In the genomic region with DNA sequence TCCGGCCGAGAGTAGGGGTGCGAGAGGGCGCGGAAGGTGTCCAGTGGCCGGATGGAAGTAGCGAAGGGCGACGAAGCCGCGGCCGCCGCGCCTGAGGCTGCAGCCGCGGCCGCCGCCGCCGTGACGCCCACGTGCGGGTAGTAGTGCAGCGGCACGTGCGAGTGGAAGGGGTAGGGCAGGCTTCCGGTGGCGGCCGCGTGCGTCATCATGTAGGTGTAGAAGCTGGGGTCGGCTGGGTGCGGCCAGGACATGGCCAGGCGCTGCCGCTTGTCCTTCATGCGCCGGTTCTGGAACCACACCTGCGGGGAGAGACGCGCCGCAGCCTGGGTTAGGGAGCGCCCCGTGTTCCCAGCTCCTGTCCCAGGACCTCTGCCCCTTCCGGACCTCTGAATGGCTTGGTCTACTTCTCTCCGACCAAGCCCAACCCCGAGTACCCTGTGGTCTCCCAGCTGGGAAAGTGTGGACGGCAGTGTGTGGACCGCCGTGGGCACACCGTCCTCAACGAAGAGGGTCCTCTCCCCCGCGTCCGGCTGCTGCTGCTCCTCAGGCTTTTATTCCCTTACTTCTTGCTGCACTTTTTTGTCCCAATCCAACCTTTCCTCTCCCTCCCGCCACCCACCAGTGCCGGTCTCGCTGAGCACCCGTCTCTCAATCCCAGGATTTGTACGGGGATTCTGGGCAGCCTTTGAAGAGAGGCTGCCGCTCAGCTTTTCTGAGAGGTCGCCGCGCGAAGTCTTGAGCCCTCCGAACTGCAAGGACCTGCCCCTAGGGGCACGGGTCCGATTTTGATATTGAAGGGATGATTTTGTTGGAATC, we compare ENCODE assay signal across 10 cellular contexts. TPM values are rescaled to one million over a fixed set of nuclear protein-coding genes. Genes with fewer than 3 reads are reported as not detected.
DNase-seq lines count a peak whose midpoint lies in the region; ATAC-seq lines count a peak whose summit lies in the region.
"Had no signal": no experiment of that assay in that cellular context is flagged by ENCODE, and none has a peak within 500 bp of the region (broad histone marks: within the 10 kb centered on the region; RNA-seq: fewer than 3 reads in every experiment).

No MANE protein-coding gene starts in this region.

- peaks cover 13% of the 10 kb centered on the region for H3K4me1 ChIP-seq in SJSA1 (replicated peaks)

- no peak for ATAC-seq in stimulated activated naive B cell treated with anti-CD40 and anti-IgM and Interleukin-4, amounts not matched to agents 10 μg/mL and 1 μg/mL and 100 μg/mL, for 72 hours (replicated peaks)
- ATAC-seq in HG02973 (IDR thresholded peaks at IDR 0.05; ENCODE audit: unreplicated experiment) (no peak), GM18873 (IDR thresholded peaks at IDR 0.05; ENCODE audit: low FRiP score, unreplicated experiment) (no peak)

- peaks cover 9% of the 10 kb centered on the region for H3K36me3 Mint-ChIP-seq in activated T-cell treated with anti-CD3 and anti-CD28 coated beads, Interleukin-2, amount 50 U/mL, for 24 hours (ENCODE audit: low read depth)
- H3K36me3 Mint-ChIP-seq in stimulated activated naive B cell treated with anti-CD40 and anti-IgM and Interleukin-4, amounts not matched to agents 10 μg/mL and 1 μg/mL and 100 μg/mL, for 72 hours = peaks cover 11 to 17% of the 10 kb centered on the region in 2 donors

- H3K9me3 ChIP-seq in SJSA1 (replicated peaks) = peaks cover 31% of the 10 kb centered on the region

- H3K27me3 ChIP-seq in SJSA1 (replicated peaks) = peaks cover 90% of the 10 kb centered on the region

- peaks cover 21% of the 10 kb centered on the region for H3K9me3 Mint-ChIP-seq in activated T-cell treated with anti-CD3 and anti-CD28 coated beads, Interleukin-2, amount 50 U/mL, for 24 hours
- H3K9me3 Mint-ChIP-seq in stimulated activated naive B cell treated with anti-CD40 and anti-IgM and Interleukin-4, amounts not matched to agents 10 μg/mL and 1 μg/mL and 100 μg/mL, for 72 hours = peaks cover 14 to 15% of the 10 kb centered on the region in 2 donors

- peaks cover 18% of the 10 kb centered on the region for H3K4me1 Mint-ChIP-seq in activated T-cell treated with anti-CD3 and anti-CD28 coated beads, Interleukin-2, amount 50 U/mL, for 24 hours (ENCODE audit: low read depth)
- peaks cover 9 to 15% of the 10 kb centered on the region in 2 donors for H3K4me1 Mint-ChIP-seq in stimulated activated naive B cell treated with anti-CD40 and anti-IgM and Interleukin-4, amounts not matched to agents 10 μg/mL and 1 μg/mL and 100 μg/mL, for 72 hours

- peak; percentile 30 for DNase-seq in activated T-cell treated with anti-CD3 and anti-CD28 coated beads, Interleukin-2, amount 50 U/mL, for 24 hours
- no peak for DNase-seq in activated T-cell treated with anti-CD3 and anti-CD28 coated beads, Interleukin-2, amount 50 U/mL, for 1 hour
- no peak for DNase-seq in SJSA1 (ENCODE audit: low read depth in 1 of 2, low spot score in 2 of 2)
- peak; percentile 22 for DNase-seq in glomerular visceral epithelial cell (ENCODE audit: extremely low spot score)
- no peak for DNase-seq in stimulated activated naive B cell treated with anti-CD40 and anti-IgM and Interleukin-4, amounts not matched to agents 10 μg/mL and 1 μg/mL and 100 μg/mL, for 72 hours
- DNase-seq in cerebellum (ENCODE audit: low spot score) = no peak
- DNase-seq: activated CD4-positive, alpha-beta T cell treated with anti-CD3 and anti-CD28 coated beads, Interleukin-2, amount 50 U/mL, for 4 hours had no signal

- no peak overlapping the region for H3K27ac ChIP-seq in SJSA1

- H3K4me3 Mint-ChIP-seq in activated T-cell treated with anti-CD3 and anti-CD28 coated beads, Interleukin-2, amount 50 U/mL, for 24 hours = peak overlapping the region; percentile 27
- peak overlapping the region in 1 of 2 donors; percentile 22 for H3K4me3 Mint-ChIP-seq in stimulated activated naive B cell treated with anti-CD40 and anti-IgM and Interleukin-4, amounts not matched to agents 10 μg/mL and 1 μg/mL and 100 μg/mL, for 72 hours

- no peaks in the 10 kb centered on the region for H3K36me3 ChIP-seq in SJSA1

- H3K27ac Mint-ChIP-seq in activated T-cell treated with anti-CD3 and anti-CD28 coated beads, Interleukin-2, amount 50 U/mL, for 24 hours = peak overlapping the region; percentile 81
- H3K27ac Mint-ChIP-seq in stimulated activated naive B cell treated with anti-CD40 and anti-IgM and Interleukin-4, amounts not matched to agents 10 μg/mL and 1 μg/mL and 100 μg/mL, for 72 hours = peak overlapping the region; percentile 65

- H3K4me3 ChIP-seq in SJSA1 = peak overlapping the region; percentile 17

- H3K27me3 Mint-ChIP-seq in activated T-cell treated with anti-CD3 and anti-CD28 coated beads, Interleukin-2, amount 50 U/mL, for 24 hours = peaks cover 89% of the 10 kb centered on the region
- peaks cover 65 to 74% of the 10 kb centered on the region in 2 donors for H3K27me3 Mint-ChIP-seq in stimulated activated naive B cell treated with anti-CD40 and anti-IgM and Interleukin-4, amounts not matched to agents 10 μg/mL and 1 μg/mL and 100 μg/mL, for 72 hours

RNA-seq across cellular contexts. Expression of a gene that starts 3.0 kb away (rescaled TPM):
- not detected in 2 replicates for total RNA-seq in SJSA1 (2014; rRNA removed; shearing (Covaris generic))
- total RNA-seq in cerebellum = 0.73 TPM
- total RNA-seq: renal cortical epithelial cell had no signal

RNA-seq across cellular contexts. Expression of a gene that starts 11.8 kb away (rescaled TPM):
- total RNA-seq in SJSA1 (2014; rRNA removed; shearing (Covaris generic)) = 0.06 and 0.50 TPM in 2 replicates
- total RNA-seq in cerebellum = not detected
- total RNA-seq: renal cortical epithelial cell had no signal

RNA-seq across cellular contexts. Expression of a gene that starts 18.8 kb away (rescaled TPM):
- total RNA-seq in SJSA1 (2014; rRNA removed; shearing (Covaris generic)) = 0.13 TPM in 1 of 2 replicates, not detected in the other
- not detected for total RNA-seq in cerebellum
- total RNA-seq: renal cortical epithelial cell had no signal

RNA-seq across cellular contexts. Expression of a gene that starts 26.3 kb away (rescaled TPM):
- total RNA-seq in SJSA1 (2014; rRNA removed; shearing (Covaris generic)) = not detected in 2 replicates
- total RNA-seq in cerebellum = not detected

RNA-seq across cellular contexts. Expression of a gene that starts 35.8 kb away (rescaled TPM):
- total RNA-seq in SJSA1 (2014; rRNA removed; shearing (Covaris generic)) = not detected in 2 replicates
- total RNA-seq in cerebellum = not detected

Comparison
In these comparisons a context has a peak if more than half of its experiments do, and no peak if none do; other contexts are left out.
1. DNase-seq: peak in activated T-cell treated with anti-CD3 and anti-CD28 coated beads, Interleukin-2, amount 50 U/mL, for 24 hours (single experiment) and glomerular visceral epithelial cell (single experiment); none in activated T-cell treated with anti-CD3 and anti-CD28 coated beads, Interleukin-2, amount 50 U/mL, for 1 hour (single experiment), SJSA1 (0 of 2), stimulated activated naive B cell treated with anti-CD40 and anti-IgM and Interleukin-4, amounts not matched to agents 10 μg/mL and 1 μg/mL and 100 μg/mL, for 72 hours (single experiment) and cerebellum (single experiment).